In genomic region chr17:55285340-55286301, GRCh38 we compare ENCODE assay signal across 9 cellular contexts. TPM values are rescaled to one million over a fixed set of nuclear protein-coding genes. Genes with fewer than 3 reads are reported as not detected.
DNase-seq lines count a peak whose midpoint lies in the region; ATAC-seq, FAIRE-seq and TF ChIP-seq lines count a peak whose summit lies in the region.
"Had no signal": no experiment of that assay in that cellular context is flagged by ENCODE, and none has a peak within 500 bp of the region (broad histone marks: within the 10 kb centered on the region; RNA-seq: fewer than 3 reads in every experiment).

No MANE protein-coding gene starts in this region.

- CTCF ChIA-PET in activated CD8-positive, alpha-beta memory T cell treated with anti-CD3 and anti-CD28 coated beads, Interleukin-2, amount 10 ng/mL, durations not matched to agents 7 days and 5 days (lab: Charles Lee) = interaction anchor here (1.4 to 3.9 kb wide), 2 partner anchors 9 to 12 kb away, joined by 3 to 12 read pairs; no protein-coding TSS in a partner anchor

- no peaks in the 10 kb centered on the region for H3K36me3 Mint-ChIP-seq in activated CD8-positive, alpha-beta memory T cell treated with anti-CD3 and anti-CD28 coated beads, Interleukin-2, amount 10 ng/mL, durations not matched to agents 7 days and 5 days

- no peak for FAIRE-seq in frontal cortex (lab: Jason Lieb, UNC)
- FAIRE-seq: GM12878 had no signal

- DNase-seq in NCI-H1436 treated with DMSO at 0.1 percent for 48 hours (lab: John Stamatoyannopoulos, UW) (peak; percentile 14), brain microvascular endothelial cell (peak; percentile 34), kidney tubule cell (ENCODE audit: low spot score) (peak; percentile 57), substantia nigra (lab: John Stamatoyannopoulos, UW) (peak in 34 of 49 donors; percentile 9 to 74 (median 38)), NCI-H526 (lab: John Stamatoyannopoulos, UW) (no peak), frontal cortex (ENCODE audit: low spot score in 2 of 2) (no peak)
- no peak for DNase-seq in activated CD8-positive, alpha-beta memory T cell treated with anti-CD3 and anti-CD28 coated beads for 24 hours
- no peak for DNase-seq in activated CD8-positive, alpha-beta memory T cell treated with anti-CD3 and anti-CD28 coated beads, Interleukin-2, amount 10 ng/mL, durations not matched to agents 7 days and 5 days

- no peaks in the 10 kb centered on the region for H3K9me3 Mint-ChIP-seq in activated CD8-positive, alpha-beta memory T cell treated with anti-CD3 and anti-CD28 coated beads, Interleukin-2, amount 10 ng/mL, durations not matched to agents 7 days and 5 days (ENCODE audit: low read depth)

- H3K4me3 Mint-ChIP-seq in activated CD8-positive, alpha-beta memory T cell treated with anti-CD3 and anti-CD28 coated beads, Interleukin-2, amount 10 ng/mL, durations not matched to agents 7 days and 5 days = no peak overlapping the region

- in situ Hi-C loops in brain microvascular endothelial cell (cut with HindIII; ENCODE audit: low pct_ligation_motif_present, low sequenced_read_pairs) = no loop called here

- no peaks in the 10 kb centered on the region for H3K27me3 ChIP-seq in brain microvascular endothelial cell (replicated peaks)

- H3K36me3 ChIP-seq in brain microvascular endothelial cell (replicated peaks) = no peaks in the 10 kb centered on the region

- H3K27ac ChIP-seq in brain microvascular endothelial cell (no peak overlapping the region), substantia nigra (ENCODE audit: low read depth, low read length, poor library complexity, severe bottlenecking) (peak overlapping the region; percentile 15)

- peaks cover 11% of the 10 kb centered on the region for H3K4me1 Mint-ChIP-seq in activated CD8-positive, alpha-beta memory T cell treated with anti-CD3 and anti-CD28 coated beads, Interleukin-2, amount 10 ng/mL, durations not matched to agents 7 days and 5 days

- no peaks in the 10 kb centered on the region for H3K27me3 Mint-ChIP-seq in activated CD8-positive, alpha-beta memory T cell treated with anti-CD3 and anti-CD28 coated beads, Interleukin-2, amount 10 ng/mL, durations not matched to agents 7 days and 5 days

- no peak for ATAC-seq in activated CD8-positive, alpha-beta memory T cell treated with anti-CD3 and anti-CD28 coated beads, Interleukin-2, amount 10 ng/mL, durations not matched to agents 7 days and 5 days
- ATAC-seq: GM12878 had no signal

- H3K4me3 ChIP-seq in brain microvascular endothelial cell (ENCODE audit: low read depth, low read length) = no peak overlapping the region
- H3K4me3 ChIP-seq: GM12878 had no signal

- H3K27ac Mint-ChIP-seq in activated CD8-positive, alpha-beta memory T cell treated with anti-CD3 and anti-CD28 coated beads, Interleukin-2, amount 10 ng/mL, durations not matched to agents 7 days and 5 days = no peak overlapping the region

- TF ChIP-seq CTCF in brain microvascular endothelial cell (IDR thresholded peaks at IDR 0.05; ENCODE audit: low read depth, low read length, missing control alignments) = no peak

RNA-seq across cellular contexts. Expression of gene HLF, which starts 20.9 kb away (rescaled TPM):
- 8.6 TPM for total RNA-seq in frontal cortex
- total RNA-seq in activated CD8-positive, alpha-beta memory T cell treated with anti-CD3 and anti-CD28 coated beads, Interleukin-2, amount 10 ng/mL, durations not matched to agents 7 days and 5 days = 1 to 10 TPM; 2.5 to 2.6 TPM

Comparison
In these comparisons a context has a peak if more than half of its experiments do, and no peak if none do; other contexts are left out.
1. DNase-seq: peak in NCI-H1436 treated with DMSO at 0.1 percent for 48 hours (single experiment), brain microvascular endothelial cell (single experiment), kidney tubule cell (single experiment) and substantia nigra (34 of 49); none in NCI-H526 (0 of 2), activated CD8-positive, alpha-beta memory T cell treated with anti-CD3 and anti-CD28 coated beads for 24 hours (single experiment), frontal cortex (0 of 2) and activated CD8-positive, alpha-beta memory T cell treated with anti-CD3 and anti-CD28 coated beads, Interleukin-2, amount 10 ng/mL, durations not matched to agents 7 days and 5 days (single experiment).